8 cellular contexts compared by ENCODE assay signal in the genomic region with DNA sequence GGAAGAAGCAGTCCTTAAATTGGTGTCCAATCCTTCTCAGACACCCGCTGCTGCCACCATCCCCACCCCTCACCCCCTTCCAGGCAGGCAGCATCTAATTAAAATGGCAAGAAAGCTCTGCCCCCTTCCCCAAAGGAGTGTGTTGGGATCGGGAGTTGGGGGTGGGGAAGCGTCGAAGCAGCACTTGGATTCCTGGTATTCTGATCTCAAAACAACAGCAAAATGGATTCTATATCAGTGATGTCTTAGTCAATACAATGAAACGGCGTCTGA. TPM values are rescaled to one million over a fixed set of nuclear protein-coding genes. Genes with fewer than 3 reads are reported as not detected.
DNase-seq lines count a peak whose midpoint lies in the region; ATAC-seq and TF ChIP-seq lines count a peak whose summit lies in the region.

No MANE protein-coding gene starts in this region.

- H3K9me3 ChIP-seq in right atrium auricular region (no peaks in the 10 kb centered on the region), vagina (no peaks in the 10 kb centered on the region)

- no peaks in the 10 kb centered on the region for H3K36me3 ChIP-seq in right atrium auricular region
- no peaks in the 10 kb centered on the region for H3K36me3 ChIP-seq in vagina

- intact Hi-C loops in cardiac septum (cut with DNase I): loop anchor here (1.0 to 10.0 kb wide), 2 partner anchors 64 to 142 kb away; no protein-coding TSS in a partner anchor
- intact Hi-C loops in vagina (cut with DNase I): loop anchor here (10.0 kb wide), 1 partner anchor 274 kb away; no protein-coding TSS in a partner anchor

- H3K4me3 ChIP-seq in right atrium auricular region (peak overlapping the region; percentile 80 to 82), vagina (peak overlapping the region; percentile 66 to 81)

- H3K27ac ChIP-seq in right atrium auricular region: peak overlapping the region; percentile 81 to 91
- H3K27ac ChIP-seq in caudate nucleus (ENCODE audit: low read depth, low read length): peak overlapping the region; percentile 87
- H3K27ac ChIP-seq in vagina: no peak overlapping the region

- ATAC-seq in GM18517 (IDR thresholded peaks at IDR 0.05; ENCODE audit: unreplicated experiment) (no peak), HG03457 (IDR thresholded peaks at IDR 0.05; ENCODE audit: unreplicated experiment) (no peak)

- TF ChIP-seq POLR2A in vagina (IDR thresholded peaks at IDR 0.05): no peak

- DNase-seq in right atrium auricular region (ENCODE audit: low spot score) (no peak), cardiac septum (ENCODE audit: low spot score) (no peak), caudate nucleus (lab: John Stamatoyannopoulos, UW) (peak in 23 of 61 donors; percentile 3 to 78 (median 46)), midbrain (lab: John Stamatoyannopoulos, UW) (peak; percentile 53), vagina (ENCODE audit: extremely low spot score in 2 of 2) (no peak), kidney glomerular epithelial cell (lab: John Stamatoyannopoulos, UW) (no peak)

- TF ChIP-seq CTCF in right atrium auricular region (IDR thresholded peaks at IDR 0.05) (no peak), vagina (IDR thresholded peaks at IDR 0.05) (no peak)

- H3K4me1 ChIP-seq in right atrium auricular region (peaks cover 0 to 18% of the 10 kb centered on the region in 2 donors), vagina (peaks cover 30% of the 10 kb centered on the region)

- H3K27me3 ChIP-seq in right atrium auricular region (no peaks in the 10 kb centered on the region), vagina (no peaks in the 10 kb centered on the region)

RNA-seq across cellular contexts. Expression of a gene that starts 1.4 kb away (rescaled TPM):
- total RNA-seq in right atrium auricular region (10 to 100 TPM in 1 of 2 donors, 1 to 10 TPM in 1; 9.0 to 11.6 TPM), cardiac septum (42.2 TPM), vagina (5.9 TPM)
